Comparison of ENCODE assay signal across 11 cellular contexts in genomic region chr1:85030536-85030935, GRCh38. TPM values are rescaled to one million over a fixed set of nuclear protein-coding genes. Genes with fewer than 3 reads are reported as not detected.
"Had no signal": no experiment of that assay in that cellular context is flagged by ENCODE, and none has a peak within 500 bp of the region (broad histone marks: within the 10 kb centered on the region; RNA-seq: fewer than 3 reads in every experiment).

No MANE protein-coding gene starts in this region.

- H3K4me1 Mint-ChIP-seq: GM23338 had no signal

- H3K9me3 ChIP-seq: HAP-1 had no signal

- H3K4me3 Mint-ChIP-seq: GM23338, H9, HFFc6 had no signal

- H3K9me3 Mint-ChIP-seq: GM23338, H9, HFFc6 had no signal

- H3K4me3 ChIP-seq: GM23248, GM23338, HAP-1 had no signal

- H3K27ac Mint-ChIP-seq: GM23338, HFFc6 had no signal

- ATAC-seq: GM23338, HCT116 had no signal

- H3K27ac ChIP-seq: GM23248 had no signal

- DNase-seq: GM23248, GOT3, H7, H9, HCEC 1CT, HFFc6 had no signal

- FAIRE-seq: H1, H54 had no signal

RNA-seq across cellular contexts. Expression of gene MCOLN2, which starts 33.6 kb away (rescaled TPM):
- total RNA-seq: GM23248 had no signal
